Comparison of ENCODE assay signal across 8 cellular contexts in genomic region chr20:63864545-63864977, GRCh38. TPM values are rescaled to one million over a fixed set of nuclear protein-coding genes. Genes with fewer than 3 reads are reported as not detected.
A peak's percentile ranks its signal among the peaks of the same experiment; 100 is the strongest.
DNase-seq lines count a peak whose midpoint lies in the region; TF ChIP-seq lines count a peak whose summit lies in the region.
"Had no signal": no experiment of that assay in that cellular context is flagged by ENCODE, and none has a peak within 500 bp of the region (broad histone marks: within the 10 kb centered on the region; RNA-seq: fewer than 3 reads in every experiment).

No MANE protein-coding gene starts in this region.

- H3K9me3 Mint-ChIP-seq in activated CD4-positive, alpha-beta memory T cell treated with anti-CD3 and anti-CD28 coated beads for 36 hours: no peaks in the 10 kb centered on the region

- H3K9me3 ChIP-seq in HEK293 (ENCODE audit: control insufficient read depth, insufficient read depth, low read depth, low read length): no peaks in the 10 kb centered on the region
- H3K9me3 ChIP-seq in iPS-15b (ENCODE audit: control insufficient read depth, insufficient read depth, low read length): no peaks in the 10 kb centered on the region
- H3K9me3 ChIP-seq in stomach: no peaks in the 10 kb centered on the region

- peaks cover 38% of the 10 kb centered on the region for H3K36me3 Mint-ChIP-seq in activated CD4-positive, alpha-beta memory T cell treated with anti-CD3 and anti-CD28 coated beads for 36 hours

- peak overlapping the region; percentile 73 for H3K4me3 ChIP-seq in HEK293 (ENCODE audit: low read depth, low read length)
- H3K4me3 ChIP-seq in iPS-15b (ENCODE audit: low read depth, low read length): peak overlapping the region; percentile 92
- H3K4me3 ChIP-seq in stomach: peak overlapping the region; percentile 83 to 93 (median 90)

- TF ChIP-seq EP300 in stomach (IDR thresholded peaks at IDR 0.05): no peak

- H3K36me3 ChIP-seq in HEK293 (ENCODE audit: control insufficient read depth in 2 of 2, insufficient read depth in 1 of 2, low read length in 2 of 2): peaks cover 4 to 38% of the 10 kb centered on the region in 2 experiments; a peak in 2 of 3 replicates
- H3K36me3 ChIP-seq in iPS-15b (ENCODE audit: control insufficient read depth, insufficient read depth, low read length): peaks cover 26% of the 10 kb centered on the region
- peaks cover 8 to 42% (median 33%) of the 10 kb centered on the region in 4 donors for H3K36me3 ChIP-seq in stomach

- no peak for TF ChIP-seq POLR2A in stomach (IDR thresholded peaks at IDR 0.05)

- peak overlapping the region; percentile 89 for H3K9ac ChIP-seq in iPS-15b (ENCODE audit: low read depth, low read length)

- CTCF ChIA-PET in HEK293 (lab: Yijun Ruan, JAX): interaction anchor here (0.7 to 2.3 kb wide), 9 partner anchors 63 to 223 kb away, joined by 3 to 9 read pairs (median 4); partner anchors contain the start of gene PRPF6
- CTCF ChIA-PET in activated CD4-positive, alpha-beta memory T cell treated with anti-CD3 and anti-CD28 coated beads for 36 hours (lab: Charles Lee): interaction anchor here (0.8 to 3.8 kb wide), 14 partner anchors 9 to 344 kb away, joined by 3 to 36 read pairs (median 8); partner anchors contain the start of genes ARFRP1, DNAJC5, PPDPF and PRPF6

- peak overlapping the region; percentile 87 for H3K27ac Mint-ChIP-seq in activated CD4-positive, alpha-beta memory T cell treated with anti-CD3 and anti-CD28 coated beads for 36 hours

- no peaks in the 10 kb centered on the region for H3K27me3 ChIP-seq in iPS-15b (ENCODE audit: control insufficient read depth, insufficient read depth, low read length)
- H3K27me3 ChIP-seq in stomach: no peaks in the 10 kb centered on the region

- TF ChIP-seq CTCF in HEK293 (tag by site-specific recombination; IDR thresholded peaks at IDR 0.05) (no peak), stomach (IDR thresholded peaks at IDR 0.05) (no peak)

- no peaks in the 10 kb centered on the region for H3K27me3 Mint-ChIP-seq in activated CD4-positive, alpha-beta memory T cell treated with anti-CD3 and anti-CD28 coated beads for 36 hours

- H3K27ac ChIP-seq in HEK293 (ENCODE audit: extremely low read depth, low read depth, low read length) (peak overlapping the region; percentile 67), stomach (peak overlapping the region; percentile 86 to 99 (median 95))

- H3K4me1 ChIP-seq in HEK293 (ENCODE audit: control insufficient read depth, insufficient read depth, low read length) (no peaks in the 10 kb centered on the region), iPS-15b (ENCODE audit: control insufficient read depth, insufficient read depth, low read length) (peaks cover 5% of the 10 kb centered on the region), stomach (peaks cover 21 to 66% (median 39%) of the 10 kb centered on the region in 4 donors)

- intact Hi-C loops in activated CD4-positive, alpha-beta memory T cell treated with anti-CD3 and anti-CD28 coated beads for 36 hours (cut with micrococcal nuclease): loop anchor here (1.0 to 2.0 kb wide), 6 partner anchors 14 to 326 kb away; partner anchors contain the start of genes ARFRP1, DNAJC5 and PRPF6
- intact Hi-C loops in stomach (cut with DNase I; ENCODE audit: low total_unique reads): no loop called here

- DNase-seq in activated CD4-positive, alpha-beta memory T cell treated with anti-CD3 and anti-CD28 coated beads for 36 hours: no peak
- DNase-seq in stomach: no peak
- DNase-seq in AG08395 (ENCODE audit: low spot score): no peak
- DNase-seq in DMS114 treated with DMSO at 0.1 percent for 48 hours (lab: John Stamatoyannopoulos, UW; ENCODE audit: unreplicated experiment): no peak
- no peak for DNase-seq in germinal center (ENCODE audit: low spot score)

- 0 to 2% (median 0%) methylated on average over 21 to 25 of the region's 25 CpGs for WGBS in stomach, 5 donors

- peak overlapping the region; percentile 78 for H3K4me3 Mint-ChIP-seq in activated CD4-positive, alpha-beta memory T cell treated with anti-CD3 and anti-CD28 coated beads for 36 hours

- peaks cover 32% of the 10 kb centered on the region for H3K4me1 Mint-ChIP-seq in activated CD4-positive, alpha-beta memory T cell treated with anti-CD3 and anti-CD28 coated beads for 36 hours (ENCODE audit: low read depth)

- POLR2A ChIA-PET in HEK293 (lab: Yijun Ruan, JAX): interaction anchor here (0.9 to 3.4 kb wide), 26 partner anchors 9 to 212 kb away, joined by 3 to 18 read pairs (median 5); partner anchors contain the start of genes ARFRP1, DNAJC5, LIME1 and PRPF6
- POLR2A ChIA-PET in activated CD4-positive, alpha-beta memory T cell treated with anti-CD3 and anti-CD28 coated beads for 36 hours (lab: Charles Lee): interaction anchor here (0.7 to 2.0 kb wide), 13 partner anchors 9 to 343 kb away, joined by 3 to 15 read pairs (median 4); partner anchors contain the start of genes ARFRP1, LIME1, PRPF6 and PTK6

TF ChIP-seq in HEK293, 187 proteins besides CTCF, POLR2A, EP300 and RAD21 (continues in another document):
- TF ChIP-seq ZSCAN4 (tag by site-specific recombination; IDR thresholded peaks at IDR 0.05): peak; percentile 46; the same call in 1 of the 2 replicates
- TF ChIP-seq, protein P1, sequence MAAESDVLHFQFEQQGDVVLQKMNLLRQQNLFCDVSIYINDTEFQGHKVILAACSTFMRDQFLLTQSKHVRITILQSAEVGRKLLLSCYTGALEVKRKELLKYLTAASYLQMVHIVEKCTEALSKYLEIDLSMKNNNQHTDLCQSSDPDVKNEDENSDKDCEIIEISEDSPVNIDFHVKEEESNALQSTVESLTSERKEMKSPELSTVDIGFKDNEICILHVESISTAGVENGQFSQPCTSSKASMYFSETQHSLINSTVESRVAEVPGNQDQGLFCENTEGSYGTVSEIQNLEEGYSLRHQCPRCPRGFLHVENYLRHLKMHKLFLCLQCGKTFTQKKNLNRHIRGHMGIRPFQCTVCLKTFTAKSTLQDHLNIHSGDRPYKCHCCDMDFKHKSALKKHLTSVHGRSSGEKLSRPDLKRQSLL (tag by site-specific recombination; IDR thresholded peaks at IDR 0.05): no peak
- TF ChIP-seq ZNF423 (tag by site-specific recombination; IDR thresholded peaks at IDR 0.05): peak; percentile 38; the same call in 1 of the 2 replicates
- TF ChIP-seq ZNF416 (tag by site-specific recombination; IDR thresholded peaks at IDR 0.05): no peak
- TF ChIP-seq TRIM28 (IDR thresholded peaks at IDR 0.05; ENCODE audit: borderline replicate concordance, low read length): no peak
- TF ChIP-seq ZNF114 (tag by site-specific recombination; IDR thresholded peaks at IDR 0.05): no peak
- no peak for TF ChIP-seq OSR2 (tag by site-specific recombination; IDR thresholded peaks at IDR 0.05)
- no peak for TF ChIP-seq ZNF560 (tag by site-specific recombination; IDR thresholded peaks at IDR 0.05; ENCODE audit: borderline replicate concordance)
- TF ChIP-seq ZNF610 (tag by site-specific recombination; IDR thresholded peaks at IDR 0.05; ENCODE audit: borderline replicate concordance): no peak; the same call in 1 of the 2 replicates
- no peak for TF ChIP-seq ZNF48 (tag by site-specific recombination; IDR thresholded peaks at IDR 0.05)
- TF ChIP-seq ZBTB44 (tag by site-specific recombination; IDR thresholded peaks at IDR 0.05): no peak
- peak; percentile 90 for TF ChIP-seq ZNF335 (tag by site-specific recombination; conservative IDR thresholded peaks at IDR 0.05)
- 0 out of 2 replicates have a peak, but pooled peaks have one; percentile 9 for TF ChIP-seq WT1 (tag by site-specific recombination; IDR thresholded peaks at IDR 0.05)
- peak; percentile 96 for TF ChIP-seq ZBTB48 (tag by site-specific recombination; IDR thresholded peaks at IDR 0.05)
- peak; percentile 38; the same call in 1 of the 2 replicates for TF ChIP-seq ZNF2 (tag by site-specific recombination; IDR thresholded peaks at IDR 0.05)
- no peak for TF ChIP-seq ZNF341 (tag by site-specific recombination; IDR thresholded peaks at IDR 0.05; ENCODE audit: low read depth)
- peak; percentile 78 for TF ChIP-seq KLF7 (tag by site-specific recombination; IDR thresholded peaks at IDR 0.05; ENCODE audit: borderline replicate concordance)
- TF ChIP-seq ZNF626 (tag by site-specific recombination; IDR thresholded peaks at IDR 0.05): no peak
- no peak for TF ChIP-seq ZNF394 (tag by site-specific recombination; IDR thresholded peaks at IDR 0.05; ENCODE audit: borderline replicate concordance)

RNA-seq across cellular contexts. Expression of gene TPD52L2, which starts 0.5 kb away (rescaled TPM):
- 10 to 100 TPM; 67.8 to 70.8 TPM for total RNA-seq in activated CD4-positive, alpha-beta memory T cell treated with anti-CD3 and anti-CD28 coated beads for 36 hours
- 10 to 100 TPM; 42.0 to 53.1 (median 45.5) TPM for total RNA-seq in stomach
- polyA plus RNA-seq in stomach: 10 to 100 TPM; 72.8 to 75.6 (median 73.3) TPM

RNA-seq across cellular contexts. Expression of gene ABHD16B, which starts 3.3 kb away (rescaled TPM):
- not detected for total RNA-seq in activated CD4-positive, alpha-beta memory T cell treated with anti-CD3 and anti-CD28 coated beads for 36 hours
- total RNA-seq in stomach: not detected
- under 1 TPM in 2 of 3 donors, not detected in 1; 0.37 to 0.43 TPM for polyA plus RNA-seq in stomach
- total RNA-seq: omental fat pad had no signal

RNA-seq across cellular contexts. Expression of gene DNAJC5, which starts 30.4 kb away (rescaled TPM):
- total RNA-seq in activated CD4-positive, alpha-beta memory T cell treated with anti-CD3 and anti-CD28 coated beads for 36 hours: 10 to 100 TPM; 33.7 to 33.8 TPM
- 10 to 100 TPM; 23.7 to 60.1 (median 52.7) TPM for total RNA-seq in stomach
- 10 to 100 TPM; 23.1 to 26.4 (median 25.6) TPM for polyA plus RNA-seq in stomach

RNA-seq across cellular contexts. Expression of gene ZBTB46, which starts 33.5 kb away (rescaled TPM):
- 1 to 10 TPM; 4.6 to 5.5 TPM for total RNA-seq in activated CD4-positive, alpha-beta memory T cell treated with anti-CD3 and anti-CD28 coated beads for 36 hours
- total RNA-seq in stomach: 10 to 100 TPM in 1 of 5 donors, 1 to 10 TPM in 3, under 1 TPM in 1; 0.58 to 13.4 (median 4.1) TPM
- 1 to 10 TPM; 1.1 to 1.8 (median 1.7) TPM for polyA plus RNA-seq in stomach
